Comparison of ENCODE assay signal across 8 cellular contexts in genomic region chr3:23203651-23204111, GRCh38. TPM values are rescaled to one million over a fixed set of nuclear protein-coding genes. Genes with fewer than 3 reads are reported as not detected.
DNase-seq lines count a peak whose midpoint lies in the region; ATAC-seq and TF ChIP-seq lines count a peak whose summit lies in the region.

No MANE protein-coding gene starts in this region.

- H3K4me2 ChIP-seq in neural progenitor cell: peak overlapping the region; percentile 90

- H3K4me3 ChIP-seq in fibroblast of villous mesenchyme (ENCODE audit: low read depth, low read length) (peak overlapping the region; percentile 81), neural progenitor cell (peak overlapping the region; percentile 98)

- DNase-seq in AG08395 (ENCODE audit: low spot score) (peak; percentile 4), GM19238 (ENCODE audit: insufficient read length, low spot score) (peak; percentile 5), KBM-7 (peak; percentile 53), fibroblast of villous mesenchyme (ENCODE audit: low read depth) (peak; percentile 24), neural progenitor cell (ENCODE audit: low spot score) (peak; percentile 53)
- DNase-seq in activated CD8-positive, alpha-beta memory T cell treated with anti-CD3 and anti-CD28 coated beads, Interleukin-2, amount 50 U/mL, for 48 hours: peak; percentile 56

- H3K9ac ChIP-seq in neural progenitor cell: peak overlapping the region; percentile 52

- peaks cover 51% of the 10 kb centered on the region for H3K79me2 ChIP-seq in neural progenitor cell (ENCODE audit: low read depth)

- H3K27me3 Mint-ChIP-seq in neural progenitor cell (ENCODE audit: insufficient read depth, low read depth): peaks cover 8% of the 10 kb centered on the region

- H3K9me3 Mint-ChIP-seq in neural progenitor cell: no peaks in the 10 kb centered on the region

- H3K4me1 Mint-ChIP-seq in neural progenitor cell: peaks cover 19% of the 10 kb centered on the region

- H2AFZ ChIP-seq in neural progenitor cell (replicated peaks): peak overlapping the region; percentile 84

- TF ChIP-seq CTCF in fibroblast of villous mesenchyme (IDR thresholded peaks at IDR 0.05; ENCODE audit: insufficient read depth, low read depth, low read length) (no peak), neural progenitor cell (IDR thresholded peaks at IDR 0.05) (no peak)

- no peaks in the 10 kb centered on the region for H3K36me3 ChIP-seq in neural progenitor cell

- peaks cover 25% of the 10 kb centered on the region for H3K27me3 ChIP-seq in neural progenitor cell

- in situ Hi-C loops in KBM-7 (cut with MboI; ENCODE audit: low pct_unique_long_range_greater_than_20kb, low sequenced_read_pairs): no loop called here

- H3K4me1 ChIP-seq in neural progenitor cell: peaks cover 28% of the 10 kb centered on the region

- peak overlapping the region; percentile 69 for H3K27ac ChIP-seq in neural progenitor cell

- peaks cover 29% of the 10 kb centered on the region for H4K20me1 ChIP-seq in neural progenitor cell (ENCODE audit: low read depth)

- no peaks in the 10 kb centered on the region for H3K36me3 Mint-ChIP-seq in neural progenitor cell

- peaks cover 19% of the 10 kb centered on the region for H3F3A ChIP-seq in neural progenitor cell (ENCODE audit: low read depth)

- peak overlapping the region; percentile 90 for H3K27ac Mint-ChIP-seq in neural progenitor cell

- ATAC-seq in HG03097 (IDR thresholded peaks at IDR 0.05; ENCODE audit: low FRiP score, unreplicated experiment) (no peak), HG03280 (IDR thresholded peaks at IDR 0.05; ENCODE audit: unreplicated experiment) (no peak)

- H3K4me3 Mint-ChIP-seq in neural progenitor cell: peak overlapping the region; percentile 98

- no peaks in the 10 kb centered on the region for H3K9me3 ChIP-seq in neural progenitor cell (ENCODE audit: low read depth)

RNA-seq across cellular contexts. Expression of gene UBE2E2, which starts 0.6 kb away (rescaled TPM):
- total RNA-seq in fibroblast of villous mesenchyme: 30.3 and 41.5 TPM in 2 replicates
- total RNA-seq in neural progenitor cell (ENCODE audit: low replicate concordance): 86.2 and 89.8 TPM in 2 replicates

Comparison
In these comparisons a context has a peak if more than half of its experiments do, and no peak if none do; other contexts are left out.
1. DNase-seq: peak in every context shown above with its lines; median percentile 56 in activated CD8-positive, alpha-beta memory T cell treated with anti-CD3 and anti-CD28 coated beads, Interleukin-2, amount 50 U/mL, for 48 hours; 53 in KBM-7; 53 in neural progenitor cell; 24 in fibroblast of villous mesenchyme; 5 in GM19238; 4 in AG08395.